Comparison of ENCODE assay signal across 14 cellular contexts in genomic region chr19:18506101-18506534, GRCh38. TPM values are rescaled to one million over a fixed set of nuclear protein-coding genes. Genes with fewer than 3 reads are reported as not detected.
DNase-seq lines count a peak whose midpoint lies in the region; ATAC-seq and TF ChIP-seq lines count a peak whose summit lies in the region.
"Had no signal": no experiment of that assay in that cellular context is flagged by ENCODE, and none has a peak within 500 bp of the region (broad histone marks: within the 10 kb centered on the region; RNA-seq: fewer than 3 reads in every experiment).

No MANE protein-coding gene starts in this region.

- in situ Hi-C loops in GM23248 (cut with MboI), result no loop called here

- H3K27ac ChIP-seq in GM23248, result no peak overlapping the region
- H3K27ac ChIP-seq in left ventricle myocardium inferior (replicated peaks), result peak overlapping the region; percentile 94

- H3F3A ChIP-seq in GM23248 (ENCODE audit: insufficient read depth), result no peaks in the 10 kb centered on the region

- no peak overlapping the region for H3K4me2 ChIP-seq in GM23248 (ENCODE audit: unreplicated experiment)

- no peak overlapping the region for H3K4me3 ChIP-seq in GM23248
- no peak overlapping the region for H3K4me3 ChIP-seq in left ventricle myocardium inferior

- H3K27me3 ChIP-seq in GM23248 (replicated peaks; ENCODE audit: insufficient read depth) (no peaks in the 10 kb centered on the region), left ventricle myocardium inferior (ENCODE audit: low read depth) (no peaks in the 10 kb centered on the region)

- H3K4me1 ChIP-seq in GM23248 (ENCODE audit: insufficient read depth) (peaks cover 28% of the 10 kb centered on the region), left ventricle myocardium inferior (peaks cover 94% of the 10 kb centered on the region)

- H3K9me3 ChIP-seq in GM23248 (ENCODE audit: low read depth), result no peaks in the 10 kb centered on the region
- no peaks in the 10 kb centered on the region for H3K9me3 ChIP-seq in left ventricle myocardium inferior (replicated peaks)

- 0 out of 2 replicates have a peak overlapping the region, but pooled peaks have one; percentile 3 for H3K9ac ChIP-seq in GM23248

- peaks cover 49% of the 10 kb centered on the region for H3K4me1 Mint-ChIP-seq in activated T-helper 17 cell treated with anti-CD3 and anti-CD28 coated beads, Interleukin-2, amount 50 U/mL, for 72 hours
- H3K4me1 Mint-ChIP-seq in stimulated activated effector memory CD8-positive, alpha-beta T cell treated with anti-CD3 and anti-CD28 coated beads, Interleukin-12 subunit alpha, Interleukin-12 subunit beta, amount 100 ng/mL, for 72 hours, result peaks cover 88% of the 10 kb centered on the region

- DNase-seq in GM23248, result no peak
- peak; percentile 45 for DNase-seq in left ventricle myocardium inferior
- DNase-seq in stimulated activated effector memory CD8-positive, alpha-beta T cell treated with anti-CD3 and anti-CD28 coated beads, Interleukin-12 subunit alpha, Interleukin-12 subunit beta, amount 100 ng/mL, for 72 hours (ENCODE audit: low spot score in 2 of 2), result no peak
- DNase-seq in NCI-H187 treated with DMSO at 0.1 percent for 48 hours (lab: John Stamatoyannopoulos, UW), result no peak
- DNase-seq in stimulated activated CD4-positive, alpha-beta T cell treated with anti-CD3 and anti-CD28 coated beads, Interleukin-4, amount 100 ng/mL, for 4 hours, result no peak
- no peak for DNase-seq in Ammon's horn (ENCODE audit: low spot score)
- DNase-seq: activated effector memory CD4-positive, alpha-beta T cell treated with anti-CD3 and anti-CD28 coated beads, Interleukin-2, amount 50 U/mL, for 16 hours; glutamatergic neuron; HCEC 1CT; mesenchymal stem cell; NCI-H2171 treated with DMSO at 0.1 percent for 48 hours; RPMI8226 had no signal

- 72 to 78% methylated on average over 10 of the region's 10 CpGs for WGBS in GM23248 (ENCODE audit: low coverage in 1 of 2, low lambda C conversion rate in 2 of 2, missing lambda C conversion rate in 2 of 2), 2 experiments

- no peaks in the 10 kb centered on the region for H3K36me3 Mint-ChIP-seq in activated T-helper 17 cell treated with anti-CD3 and anti-CD28 coated beads, Interleukin-2, amount 50 U/mL, for 72 hours (ENCODE audit: low read depth)
- peaks cover 7% of the 10 kb centered on the region for H3K36me3 Mint-ChIP-seq in stimulated activated effector memory CD8-positive, alpha-beta T cell treated with anti-CD3 and anti-CD28 coated beads, Interleukin-12 subunit alpha, Interleukin-12 subunit beta, amount 100 ng/mL, for 72 hours

- no peaks in the 10 kb centered on the region for H3K27me3 Mint-ChIP-seq in activated T-helper 17 cell treated with anti-CD3 and anti-CD28 coated beads, Interleukin-2, amount 50 U/mL, for 72 hours

- peak overlapping the region; percentile 54 for H3K4me3 Mint-ChIP-seq in activated T-helper 17 cell treated with anti-CD3 and anti-CD28 coated beads, Interleukin-2, amount 50 U/mL, for 72 hours
- H3K4me3 Mint-ChIP-seq in stimulated activated effector memory CD8-positive, alpha-beta T cell treated with anti-CD3 and anti-CD28 coated beads, Interleukin-12 subunit alpha, Interleukin-12 subunit beta, amount 100 ng/mL, for 72 hours, result peak overlapping the region; percentile 60

- peak overlapping the region; percentile 89 for H3K27ac Mint-ChIP-seq in activated T-helper 17 cell treated with anti-CD3 and anti-CD28 coated beads, Interleukin-2, amount 50 U/mL, for 72 hours
- H3K27ac Mint-ChIP-seq in stimulated activated effector memory CD8-positive, alpha-beta T cell treated with anti-CD3 and anti-CD28 coated beads, Interleukin-12 subunit alpha, Interleukin-12 subunit beta, amount 100 ng/mL, for 72 hours, result peak overlapping the region; percentile 88

- H3K9me3 Mint-ChIP-seq in activated T-helper 17 cell treated with anti-CD3 and anti-CD28 coated beads, Interleukin-2, amount 50 U/mL, for 72 hours, result no peaks in the 10 kb centered on the region
- no peaks in the 10 kb centered on the region for H3K9me3 Mint-ChIP-seq in stimulated activated effector memory CD8-positive, alpha-beta T cell treated with anti-CD3 and anti-CD28 coated beads, Interleukin-12 subunit alpha, Interleukin-12 subunit beta, amount 100 ng/mL, for 72 hours

- TF ChIP-seq CTCF in left ventricle myocardium inferior (IDR thresholded peaks at IDR 0.05; ENCODE audit: borderline replicate concordance), result no peak

- no peak for ATAC-seq in activated T-helper 17 cell treated with anti-CD3 and anti-CD28 coated beads, Interleukin-2, amount 50 U/mL, for 72 hours (replicated peaks)
- ATAC-seq in stimulated activated effector memory CD8-positive, alpha-beta T cell treated with anti-CD3 and anti-CD28 coated beads, Interleukin-12 subunit alpha, Interleukin-12 subunit beta, amount 100 ng/mL, for 72 hours, result peak; percentile 2
- ATAC-seq in HG02870 (IDR thresholded peaks at IDR 0.05; ENCODE audit: unreplicated experiment), result no peak

- intact Hi-C loops in left ventricle myocardium inferior (cut with micrococcal nuclease), result no loop called here

- peaks cover 30% of the 10 kb centered on the region; the same call in 1 of the 2 replicates for H4K20me1 ChIP-seq in GM23248 (ENCODE audit: insufficient read depth)

- no peaks in the 10 kb centered on the region for H3K36me3 ChIP-seq in GM23248 (ENCODE audit: low read depth)
- H3K36me3 ChIP-seq in left ventricle myocardium inferior, result no peaks in the 10 kb centered on the region

- no peak overlapping the region for H2AFZ ChIP-seq in GM23248

- no peaks in the 10 kb centered on the region for H3K9me2 ChIP-seq in GM23248 (ENCODE audit: insufficient read depth)

- peaks cover 100% of the 10 kb centered on the region for H3K79me2 ChIP-seq in GM23248 (ENCODE audit: insufficient read depth)

RNA-seq across cellular contexts. Expression of gene ELL, which starts 15.8 kb away (rescaled TPM):
- total RNA-seq in GM23248 (2014; rRNA removed; shearing (Covaris generic)), result 22.1 and 24.2 TPM in 2 replicates
- polyA plus RNA-seq in GM23248 (2016; fragmentation: Nextera tagmentation; extraction: Ambion mirVana), result 16.4 and 17.1 TPM in 2 replicates
- 10 to 100 TPM; 23.7 to 41.8 TPM for total RNA-seq in activated T-helper 17 cell treated with anti-CD3 and anti-CD28 coated beads, Interleukin-2, amount 50 U/mL, for 72 hours
- 7.9 TPM for total RNA-seq in left ventricle myocardium inferior

RNA-seq across cellular contexts. Expression of gene FKBP8, which starts 37.3 kb away (rescaled TPM):
- 419 and 466 TPM in 2 replicates for total RNA-seq in GM23248 (2014; rRNA removed; shearing (Covaris generic))
- 195 and 208 TPM in 2 replicates for polyA plus RNA-seq in GM23248 (2016; fragmentation: Nextera tagmentation; extraction: Ambion mirVana)
- total RNA-seq in activated T-helper 17 cell treated with anti-CD3 and anti-CD28 coated beads, Interleukin-2, amount 50 U/mL, for 72 hours, result 100 to 1,000 TPM; 222 to 320 TPM
- total RNA-seq in left ventricle myocardium inferior, result 153 TPM

RNA-seq across cellular contexts. Expression of gene KXD1, which starts 51.6 kb away (rescaled TPM):
- total RNA-seq in GM23248 (2014; rRNA removed; shearing (Covaris generic)), result 91.2 and 110 TPM in 2 replicates
- polyA plus RNA-seq in GM23248 (2016; fragmentation: Nextera tagmentation; extraction: Ambion mirVana), result 129 and 135 TPM in 2 replicates
- total RNA-seq in activated T-helper 17 cell treated with anti-CD3 and anti-CD28 coated beads, Interleukin-2, amount 50 U/mL, for 72 hours, result 100 to 1,000 TPM; 116 to 118 TPM
- 52.0 TPM for total RNA-seq in left ventricle myocardium inferior
